Comparison of ENCODE assay signal across 2 cellular contexts in the genomic region with DNA sequence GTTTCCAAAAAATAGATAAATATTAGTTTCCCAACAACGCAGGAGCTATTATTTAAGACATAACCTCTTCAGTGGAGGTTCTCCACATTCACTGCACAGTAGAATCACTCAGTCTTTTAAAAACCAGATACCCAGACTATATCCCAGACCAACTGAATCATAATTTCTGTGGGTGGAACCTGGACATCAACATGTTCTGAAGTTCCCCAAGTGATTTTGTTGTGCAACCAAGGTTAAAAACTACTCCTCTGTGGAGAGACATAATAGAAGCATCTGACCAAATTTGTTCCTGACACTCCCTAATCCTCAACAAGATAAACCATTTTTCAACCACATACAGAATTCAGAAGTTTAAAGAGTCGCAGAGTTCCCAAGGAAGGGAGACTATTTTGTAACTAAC.
TF ChIP-seq lines count a peak whose summit lies in the region.

No MANE protein-coding gene starts in this region.

TF ChIP-seq in IMR-90, 13 proteins besides CTCF, POLR2A, EP300 and RAD21:
- TF ChIP-seq, protein P1, sequence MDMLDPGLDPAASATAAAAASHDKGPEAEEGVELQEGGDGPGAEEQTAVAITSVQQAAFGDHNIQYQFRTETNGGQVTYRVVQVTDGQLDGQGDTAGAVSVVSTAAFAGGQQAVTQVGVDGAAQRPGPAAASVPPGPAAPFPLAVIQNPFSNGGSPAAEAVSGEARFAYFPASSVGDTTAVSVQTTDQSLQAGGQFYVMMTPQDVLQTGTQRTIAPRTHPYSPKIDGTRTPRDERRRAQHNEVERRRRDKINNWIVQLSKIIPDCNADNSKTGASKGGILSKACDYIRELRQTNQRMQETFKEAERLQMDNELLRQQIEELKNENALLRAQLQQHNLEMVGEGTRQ (IDR thresholded peaks at IDR 0.05; ENCODE audit: low read depth, low read length): no peak
- TF ChIP-seq MXI1 (IDR thresholded peaks at IDR 0.05; ENCODE audit: borderline replicate concordance, low read depth, low read length): no peak
- TF ChIP-seq CEBPB (IDR thresholded peaks at IDR 0.05; ENCODE audit: low read depth, low read length): peak; percentile 37; the same call in 1 of the 2 replicates

TF ChIP-seq in GM23338, 12 proteins besides CTCF, POLR2A, EP300 and RAD21:
- no peak for TF ChIP-seq NANOG (IDR thresholded peaks at IDR 0.05; ENCODE audit: borderline replicate concordance)
- TF ChIP-seq CREB1 (CRISPR knock-in tag; IDR thresholded peaks at IDR 0.05; ENCODE audit: low read depth): no peak
- TF ChIP-seq, protein P2, sequence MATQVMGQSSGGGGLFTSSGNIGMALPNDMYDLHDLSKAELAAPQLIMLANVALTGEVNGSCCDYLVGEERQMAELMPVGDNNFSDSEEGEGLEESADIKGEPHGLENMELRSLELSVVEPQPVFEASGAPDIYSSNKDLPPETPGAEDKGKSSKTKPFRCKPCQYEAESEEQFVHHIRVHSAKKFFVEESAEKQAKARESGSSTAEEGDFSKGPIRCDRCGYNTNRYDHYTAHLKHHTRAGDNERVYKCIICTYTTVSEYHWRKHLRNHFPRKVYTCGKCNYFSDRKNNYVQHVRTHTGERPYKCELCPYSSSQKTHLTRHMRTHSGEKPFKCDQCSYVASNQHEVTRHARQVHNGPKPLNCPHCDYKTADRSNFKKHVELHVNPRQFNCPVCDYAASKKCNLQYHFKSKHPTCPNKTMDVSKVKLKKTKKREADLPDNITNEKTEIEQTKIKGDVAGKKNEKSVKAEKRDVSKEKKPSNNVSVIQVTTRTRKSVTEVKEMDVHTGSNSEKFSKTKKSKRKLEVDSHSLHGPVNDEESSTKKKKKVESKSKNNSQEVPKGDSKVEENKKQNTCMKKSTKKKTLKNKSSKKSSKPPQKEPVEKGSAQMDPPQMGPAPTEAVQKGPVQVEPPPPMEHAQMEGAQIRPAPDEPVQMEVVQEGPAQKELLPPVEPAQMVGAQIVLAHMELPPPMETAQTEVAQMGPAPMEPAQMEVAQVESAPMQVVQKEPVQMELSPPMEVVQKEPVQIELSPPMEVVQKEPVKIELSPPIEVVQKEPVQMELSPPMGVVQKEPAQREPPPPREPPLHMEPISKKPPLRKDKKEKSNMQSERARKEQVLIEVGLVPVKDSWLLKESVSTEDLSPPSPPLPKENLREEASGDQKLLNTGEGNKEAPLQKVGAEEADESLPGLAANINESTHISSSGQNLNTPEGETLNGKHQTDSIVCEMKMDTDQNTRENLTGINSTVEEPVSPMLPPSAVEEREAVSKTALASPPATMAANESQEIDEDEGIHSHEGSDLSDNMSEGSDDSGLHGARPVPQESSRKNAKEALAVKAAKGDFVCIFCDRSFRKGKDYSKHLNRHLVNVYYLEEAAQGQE (IDR thresholded peaks at IDR 0.05; ENCODE audit: unreplicated experiment): no peak
- TF ChIP-seq EZH2 (IDR thresholded peaks at IDR 0.05; ENCODE audit: low read depth, unreplicated experiment): no peak
- no peak for TF ChIP-seq ZNF114 (CRISPR knock-in tag; IDR thresholded peaks at IDR 0.05)
- TF ChIP-seq, protein P3, sequence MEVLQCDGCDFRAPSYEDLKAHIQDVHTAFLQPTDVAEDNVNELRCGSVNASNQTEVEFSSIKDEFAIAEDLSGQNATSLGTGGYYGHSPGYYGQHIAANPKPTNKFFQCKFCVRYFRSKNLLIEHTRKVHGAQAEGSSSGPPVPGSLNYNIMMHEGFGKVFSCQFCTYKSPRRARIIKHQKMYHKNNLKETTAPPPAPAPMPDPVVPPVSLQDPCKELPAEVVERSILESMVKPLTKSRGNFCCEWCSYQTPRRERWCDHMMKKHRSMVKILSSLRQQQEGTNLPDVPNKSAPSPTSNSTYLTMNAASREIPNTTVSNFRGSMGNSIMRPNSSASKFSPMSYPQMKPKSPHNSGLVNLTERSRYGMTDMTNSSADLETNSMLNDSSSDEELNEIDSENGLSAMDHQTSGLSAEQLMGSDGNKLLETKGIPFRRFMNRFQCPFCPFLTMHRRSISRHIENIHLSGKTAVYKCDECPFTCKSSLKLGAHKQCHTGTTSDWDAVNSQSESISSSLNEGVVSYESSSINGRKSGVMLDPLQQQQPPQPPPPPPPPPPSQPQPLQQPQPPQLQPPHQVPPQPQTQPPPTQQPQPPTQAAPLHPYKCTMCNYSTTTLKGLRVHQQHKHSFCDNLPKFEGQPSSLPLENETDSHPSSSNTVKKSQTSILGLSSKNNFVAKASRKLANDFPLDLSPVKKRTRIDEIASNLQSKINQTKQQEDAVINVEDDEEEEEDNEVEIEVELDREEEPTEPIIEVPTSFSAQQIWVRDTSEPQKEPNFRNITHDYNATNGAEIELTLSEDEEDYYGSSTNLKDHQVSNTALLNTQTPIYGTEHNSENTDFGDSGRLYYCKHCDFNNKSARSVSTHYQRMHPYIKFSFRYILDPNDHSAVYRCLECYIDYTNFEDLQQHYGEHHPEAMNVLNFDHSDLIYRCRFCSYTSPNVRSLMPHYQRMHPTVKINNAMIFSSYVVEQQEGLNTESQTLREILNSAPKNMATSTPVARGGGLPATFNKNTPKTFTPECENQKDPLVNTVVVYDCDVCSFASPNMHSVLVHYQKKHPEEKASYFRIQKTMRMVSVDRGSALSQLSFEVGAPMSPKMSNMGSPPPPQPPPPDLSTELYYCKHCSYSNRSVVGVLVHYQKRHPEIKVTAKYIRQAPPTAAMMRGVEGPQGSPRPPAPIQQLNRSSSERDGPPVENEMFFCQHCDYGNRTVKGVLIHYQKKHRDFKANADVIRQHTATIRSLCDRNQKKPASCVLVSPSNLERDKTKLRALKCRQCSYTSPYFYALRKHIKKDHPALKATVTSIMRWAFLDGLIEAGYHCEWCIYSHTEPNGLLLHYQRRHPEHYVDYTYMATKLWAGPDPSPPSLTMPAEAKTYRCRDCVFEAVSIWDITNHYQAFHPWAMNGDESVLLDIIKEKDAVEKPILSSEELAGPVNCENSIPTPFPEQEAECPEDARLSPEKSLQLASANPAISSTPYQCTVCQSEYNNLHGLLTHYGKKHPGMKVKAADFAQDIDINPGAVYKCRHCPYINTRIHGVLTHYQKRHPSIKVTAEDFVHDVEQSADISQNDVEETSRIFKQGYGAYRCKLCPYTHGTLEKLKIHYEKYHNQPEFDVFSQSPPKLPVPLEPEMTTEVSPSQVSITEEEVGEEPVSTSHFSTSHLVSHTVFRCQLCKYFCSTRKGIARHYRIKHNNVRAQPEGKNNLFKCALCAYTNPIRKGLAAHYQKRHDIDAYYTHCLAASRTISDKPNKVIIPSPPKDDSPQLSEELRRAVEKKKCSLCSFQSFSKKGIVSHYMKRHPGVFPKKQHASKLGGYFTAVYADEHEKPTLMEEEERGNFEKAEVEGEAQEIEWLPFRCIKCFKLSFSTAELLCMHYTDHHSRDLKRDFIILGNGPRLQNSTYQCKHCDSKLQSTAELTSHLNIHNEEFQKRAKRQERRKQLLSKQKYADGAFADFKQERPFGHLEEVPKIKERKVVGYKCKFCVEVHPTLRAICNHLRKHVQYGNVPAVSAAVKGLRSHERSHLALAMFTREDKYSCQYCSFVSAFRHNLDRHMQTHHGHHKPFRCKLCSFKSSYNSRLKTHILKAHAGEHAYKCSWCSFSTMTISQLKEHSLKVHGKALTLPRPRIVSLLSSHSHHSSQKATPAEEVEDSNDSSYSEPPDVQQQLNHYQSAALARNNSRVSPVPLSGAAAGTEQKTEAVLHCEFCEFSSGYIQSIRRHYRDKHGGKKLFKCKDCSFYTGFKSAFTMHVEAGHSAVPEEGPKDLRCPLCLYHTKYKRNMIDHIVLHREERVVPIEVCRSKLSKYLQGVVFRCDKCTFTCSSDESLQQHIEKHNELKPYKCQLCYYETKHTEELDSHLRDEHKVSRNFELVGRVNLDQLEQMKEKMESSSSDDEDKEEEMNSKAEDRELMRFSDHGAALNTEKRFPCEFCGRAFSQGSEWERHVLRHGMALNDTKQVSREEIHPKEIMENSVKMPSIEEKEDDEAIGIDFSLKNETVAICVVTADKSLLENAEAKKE (CRISPR knock-in tag; IDR thresholded peaks at IDR 0.05): no peak
- TF ChIP-seq ZNF331 (CRISPR knock-in tag; IDR thresholded peaks at IDR 0.05; ENCODE audit: low read depth): no peak
- no peak for TF ChIP-seq STAT1 (IDR thresholded peaks at IDR 0.05; ENCODE audit: unreplicated experiment)
- TF ChIP-seq, protein P4, sequence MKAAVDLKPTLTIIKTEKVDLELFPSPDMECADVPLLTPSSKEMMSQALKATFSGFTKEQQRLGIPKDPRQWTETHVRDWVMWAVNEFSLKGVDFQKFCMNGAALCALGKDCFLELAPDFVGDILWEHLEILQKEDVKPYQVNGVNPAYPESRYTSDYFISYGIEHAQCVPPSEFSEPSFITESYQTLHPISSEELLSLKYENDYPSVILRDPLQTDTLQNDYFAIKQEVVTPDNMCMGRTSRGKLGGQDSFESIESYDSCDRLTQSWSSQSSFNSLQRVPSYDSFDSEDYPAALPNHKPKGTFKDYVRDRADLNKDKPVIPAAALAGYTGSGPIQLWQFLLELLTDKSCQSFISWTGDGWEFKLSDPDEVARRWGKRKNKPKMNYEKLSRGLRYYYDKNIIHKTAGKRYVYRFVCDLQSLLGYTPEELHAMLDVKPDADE (IDR thresholded peaks at IDR 0.05): no peak
- no peak for TF ChIP-seq JUNB (IDR thresholded peaks at IDR 0.05; ENCODE audit: unreplicated experiment)
- TF ChIP-seq POLR2AphosphoS5 (IDR thresholded peaks at IDR 0.05; ENCODE audit: low read depth): no peak
- no peak for TF ChIP-seq EZH2phosphoT487 (IDR thresholded peaks at IDR 0.05; ENCODE audit: unreplicated experiment)
